In the genomic region with DNA sequence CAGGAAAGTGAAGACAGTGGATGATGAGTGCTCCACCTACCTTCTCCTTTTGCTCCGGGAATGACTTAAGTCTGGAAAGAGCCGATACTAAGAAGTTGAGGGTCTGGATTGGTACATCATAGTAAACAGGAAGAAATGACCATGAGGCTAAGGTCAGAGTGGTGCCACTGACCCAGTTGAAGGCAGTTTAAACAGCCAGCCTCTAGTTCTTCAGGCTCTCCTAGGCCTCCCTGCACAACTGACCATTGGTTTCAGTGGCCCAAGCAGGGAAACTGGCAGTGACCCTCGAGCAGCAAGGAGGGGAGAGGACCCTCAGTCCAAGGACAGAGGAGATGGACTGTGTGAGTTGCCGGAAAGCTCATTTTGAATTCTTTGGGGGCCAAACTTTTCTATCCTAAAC, we compare ENCODE assay signal across 21 cellular contexts.
DNase-seq lines count a peak whose midpoint lies in the region; FAIRE-seq and TF ChIP-seq lines count a peak whose summit lies in the region.
"Had no signal": no experiment of that assay in that cellular context is flagged by ENCODE, and none has a peak within 500 bp of the region (broad histone marks: within the 10 kb centered on the region; RNA-seq: fewer than 3 reads in every experiment).

No MANE protein-coding gene starts in this region.

- H3K4me3 Mint-ChIP-seq in MCF 10A (ENCODE audit: unreplicated experiment) (no peak overlapping the region), nephron (peak overlapping the region in 1 of 3 experiments; percentile 5)
- H3K4me3 Mint-ChIP-seq: activated T-cell treated with anti-CD3 and anti-CD28 coated beads, Interleukin-2, amount 50 U/mL, for 72 hours; T-helper 1 cell treated with Interleukin-12 subunit alpha and Interleukin-12 subunit beta and Interleukin-4 antibody, amounts not matched to agents 30 μg/mL and 1 μg/mL, for 36 hours had no signal

- H3K27me3 ChIP-seq in breast epithelium = no peaks in the 10 kb centered on the region
- H3K27me3 ChIP-seq in vagina = no peaks in the 10 kb centered on the region
- H3K27me3 ChIP-seq: ovary, testis had no signal

- H3K27ac Mint-ChIP-seq in MCF 10A (ENCODE audit: low read depth, unreplicated experiment) (no peak overlapping the region), nephron (peak overlapping the region; percentile 67 to 74 (median 73))
- H3K27ac Mint-ChIP-seq: activated T-cell treated with anti-CD3 and anti-CD28 coated beads, Interleukin-2, amount 50 U/mL, for 72 hours; T-helper 1 cell treated with Interleukin-12 subunit alpha and Interleukin-12 subunit beta and Interleukin-4 antibody, amounts not matched to agents 30 μg/mL and 1 μg/mL, for 36 hours had no signal

- H3K4me1 Mint-ChIP-seq in MCF 10A (ENCODE audit: insufficient read depth, unreplicated experiment) = peaks cover 65% of the 10 kb centered on the region
- peaks cover 74% of the 10 kb centered on the region for H3K4me1 Mint-ChIP-seq in nephron

- H3K36me3 Mint-ChIP-seq in MCF 10A (ENCODE audit: insufficient read depth, unreplicated experiment) (peaks cover 14% of the 10 kb centered on the region), nephron (ENCODE audit: low read depth) (peaks cover under 1% of the 10 kb centered on the region)

- no peak for FAIRE-seq in GM12891 (lab: Jason Lieb, UNC)
- FAIRE-seq: A204.1, small intestine had no signal

- DNase-seq in breast epithelium (ENCODE audit: low spot score in 2 of 2) (no peak), MCF 10A (ENCODE audit: unreplicated experiment) (no peak), epithelial cell of prostate (ENCODE audit: low read depth, low spot score) (no peak), vagina (ENCODE audit: extremely low spot score in 2 of 2) (no peak), CD1c-positive myeloid dendritic cell (ENCODE audit: extremely low spot score) (no peak), GM12891 (ENCODE audit: insufficient read length, low spot score) (no peak)
- DNase-seq in central memory CD4-positive, alpha-beta T cell = no peak
- DNase-seq: activated CD4-positive, CD25-positive, alpha-beta regulatory T cell; activated CD8-positive, alpha-beta memory T cell treated with anti-CD3 and anti-CD28 coated beads for 24 hours; activated T-cell treated with anti-CD3 and anti-CD28 coated beads, Interleukin-2, amount 50 U/mL, for 72 hours; CD4-positive, CD25-positive, alpha-beta regulatory T cell; Kasumi-1; kidney glomerular epithelial cell; NCI-H1105 treated with DMSO at 0.1 percent for 48 hours; small intestine; stimulated activated CD4-positive, alpha-beta T cell treated with anti-CD3 and anti-CD28 coated beads, Interleukin-4, amount 100 ng/mL, for 24 hours; testis had no signal

- H3K4me1 ChIP-seq in breast epithelium (no peaks in the 10 kb centered on the region), vagina (peaks cover 84% of the 10 kb centered on the region)

- H3K27me3 Mint-ChIP-seq in MCF 10A (ENCODE audit: insufficient read depth, unreplicated experiment) (no peaks in the 10 kb centered on the region), nephron (ENCODE audit: low read depth) (no peaks in the 10 kb centered on the region)
- H3K27me3 Mint-ChIP-seq: CD4-positive, CD25-positive, alpha-beta regulatory T cell had no signal

- CTCF ChIA-PET in MCF 10A (lab: Yijun Ruan, JAX) = interaction anchor here (0.5 to 1.5 kb wide), 4 partner anchors 10 to 627 kb away, joined by 3 to 4 read pairs (median 4); no protein-coding TSS in a partner anchor

- intact Hi-C loops in breast epithelium (cut with DNase I; ENCODE audit: low total_unique reads) = no loop called here
- intact Hi-C loops in MCF 10A (cut with micrococcal nuclease) = no loop called here
- intact Hi-C loops in vagina (cut with DNase I) = no loop called here

- H3K27ac ChIP-seq in breast epithelium (peak overlapping the region; percentile 13 to 26), epithelial cell of prostate (peak overlapping the region; percentile 81), vagina (peak overlapping the region; percentile 3)
- H3K27ac ChIP-seq: ovary had no signal

- BruUV-seq in MCF 10A (replicated peaks; lab: Mats Ljungman, UMichigan) = no TSS peak

- TF ChIP-seq CTCF in breast epithelium (IDR thresholded peaks at IDR 0.05) = no peak
- TF ChIP-seq CTCF in MCF 10A (IDR thresholded peaks at IDR 0.05; ENCODE audit: unreplicated experiment) = no peak
- TF ChIP-seq CTCF in nephron (IDR thresholded peaks at IDR 0.05; ENCODE audit: unreplicated experiment in 3 of 3) = no peak
- no peak for TF ChIP-seq CTCF in vagina (IDR thresholded peaks at IDR 0.05)

- POLR2A ChIA-PET in MCF 10A (lab: Yijun Ruan, JAX) = interaction anchor here (1.6 to 4.7 kb wide), 3 partner anchors 10 to 117 kb away, joined by 5 to 28 read pairs (median 7); no protein-coding TSS in a partner anchor

- H3K9me3 ChIP-seq in breast epithelium (no peaks in the 10 kb centered on the region), vagina (no peaks in the 10 kb centered on the region)
- H3K9me3 ChIP-seq: ovary, testis had no signal

- TF ChIP-seq POLR2A in breast epithelium (IDR thresholded peaks at IDR 0.05) = no peak
- TF ChIP-seq POLR2A in vagina (IDR thresholded peaks at IDR 0.05) = no peak
- no peak for TF ChIP-seq POLR2A in GM12891 (IDR thresholded peaks at IDR 0.05; ENCODE audit: low read depth, low read length)

- H3K36me3 ChIP-seq in breast epithelium (no peaks in the 10 kb centered on the region), vagina (no peaks in the 10 kb centered on the region)
- H3K36me3 ChIP-seq: ovary had no signal

- no peaks in the 10 kb centered on the region for H3K9me3 Mint-ChIP-seq in MCF 10A (ENCODE audit: unreplicated experiment)
- H3K9me3 Mint-ChIP-seq in nephron = no peaks in the 10 kb centered on the region
- H3K9me3 Mint-ChIP-seq: activated T-cell treated with anti-CD3 and anti-CD28 coated beads, Interleukin-2, amount 50 U/mL, for 72 hours; T-helper 1 cell treated with Interleukin-12 subunit alpha and Interleukin-12 subunit beta and Interleukin-4 antibody, amounts not matched to agents 30 μg/mL and 1 μg/mL, for 36 hours had no signal

- H3K4me3 ChIP-seq in breast epithelium (no peak overlapping the region), vagina (no peak overlapping the region)
- H3K4me3 ChIP-seq: ovary, testis had no signal

TF ChIP-seq in GM12891, 5 proteins besides CTCF, POLR2A, EP300 and RAD21:
- TF ChIP-seq TAF1 (IDR thresholded peaks at IDR 0.05; ENCODE audit: low read depth, low read length) = no peak
- TF ChIP-seq PAX5 (IDR thresholded peaks at IDR 0.05; ENCODE audit: insufficient read depth, low read length, severe bottlenecking) = no peak
- no peak for TF ChIP-seq POLR2AphosphoS5 (IDR thresholded peaks at IDR 0.05; ENCODE audit: low read depth, low read length)
- TF ChIP-seq POU2F2 (IDR thresholded peaks at IDR 0.05; ENCODE audit: low read depth, low read length) = no peak
- TF ChIP-seq SPI1 (IDR thresholded peaks at IDR 0.05; ENCODE audit: low read depth, low read length) = no peak
TF ChIP-seq in GM12891: peak in this region for 0.

Comparison
In these comparisons a context has a peak if more than half of its experiments do, and no peak if none do; other contexts are left out.
1. H3K27ac ChIP-seq: peak in every context shown above with its lines; median percentile 81 in epithelial cell of prostate; 20 in breast epithelium; 3 in vagina.